15 cellular contexts compared by ENCODE assay signal in genomic region chr14:97626088-97626487, GRCh38.
DNase-seq lines count a peak whose midpoint lies in the region; ATAC-seq and TF ChIP-seq lines count a peak whose summit lies in the region.
"Had no signal": no experiment of that assay in that cellular context is flagged by ENCODE, and none has a peak within 500 bp of the region (broad histone marks: within the 10 kb centered on the region; RNA-seq: fewer than 3 reads in every experiment).

No MANE protein-coding gene starts in this region.

- no peak overlapping the region for H3K4me2 ChIP-seq in DND-41 (ENCODE audit: insufficient read depth, low read length)
- H3K4me2 ChIP-seq: GM23338 had no signal

- H3K9ac ChIP-seq in DND-41 (ENCODE audit: low read depth, low read length) = no peak overlapping the region

- no peak overlapping the region for H3K27ac ChIP-seq in DND-41 (ENCODE audit: low read length)

- DNase-seq in DMS153 (lab: John Stamatoyannopoulos, UW) (peak; percentile 22), DND-41 (no peak), NCI-H1694 (lab: John Stamatoyannopoulos, UW) (peak; percentile 85), NCI-H748 (lab: John Stamatoyannopoulos, UW; ENCODE audit: unreplicated experiment) (peak; percentile 94), NCI-H2029 treated with DMSO at 0.1 percent for 48 hours (lab: John Stamatoyannopoulos, UW) (no peak)
- DNase-seq: KG1, NCI-H187 treated with DMSO at 0.1 percent for 48 hours, NCI-H2227 treated with DMSO at 0.1 percent for 48 hours, SHP77, T1000 had no signal

- H3K27me3 ChIP-seq in DND-41 (ENCODE audit: insufficient read depth, low read length, poor library complexity) = no peaks in the 10 kb centered on the region

- peaks cover 19% of the 10 kb centered on the region for H3K4me1 ChIP-seq in DND-41 (ENCODE audit: insufficient read depth, low read length)

- no peaks in the 10 kb centered on the region for H3K9me3 ChIP-seq in DND-41 (ENCODE audit: insufficient read depth, low read length, severe bottlenecking)

- ATAC-seq in DND-41 (ENCODE audit: insufficient read depth, low read depth) = 0 out of 3 replicates have a peak, but pooled peaks have one; percentile 31
- ATAC-seq in HG03457 (IDR thresholded peaks at IDR 0.05; ENCODE audit: unreplicated experiment) = no peak
- ATAC-seq in HG03520 (IDR thresholded peaks at IDR 0.05; ENCODE audit: unreplicated experiment) = no peak
- ATAC-seq: GM12878, GM23338, SK-N-SH treated with all-trans-retinoic acid at 6 μM for 48 hours had no signal

- H3K36me3 ChIP-seq in DND-41 (ENCODE audit: insufficient read depth, low read length) = no peaks in the 10 kb centered on the region

- H3K4me3 ChIP-seq in DND-41 (ENCODE audit: low read depth in 1 of 2, low read length in 2 of 2) = no peak overlapping the region
- H3K4me3 ChIP-seq: GM12878, GM23338 had no signal

- H4K20me1 ChIP-seq in DND-41 (ENCODE audit: insufficient read depth, low read length) = no peaks in the 10 kb centered on the region

- H2AFZ ChIP-seq in DND-41 (ENCODE audit: low read depth, low read length) = no peak overlapping the region
- H2AFZ ChIP-seq: GM23338 had no signal

- TF ChIP-seq CTCF in DND-41 (IDR thresholded peaks at IDR 0.05; ENCODE audit: borderline replicate concordance, extremely low read depth, low read length, poor library complexity, severe bottlenecking) = no peak

- no peaks in the 10 kb centered on the region for H3K79me2 ChIP-seq in DND-41 (ENCODE audit: insufficient read depth, low read length)

Comparison
In these comparisons a context has a peak if more than half of its experiments do, and no peak if none do; other contexts are left out.
1. DNase-seq: peak in DMS153 (single experiment), NCI-H1694 (single experiment) and NCI-H748 (single experiment); none in DND-41 (single experiment) and NCI-H2029 treated with DMSO at 0.1 percent for 48 hours (single experiment).